ENCODE assay signal across 15 cellular contexts in the genomic region with DNA sequence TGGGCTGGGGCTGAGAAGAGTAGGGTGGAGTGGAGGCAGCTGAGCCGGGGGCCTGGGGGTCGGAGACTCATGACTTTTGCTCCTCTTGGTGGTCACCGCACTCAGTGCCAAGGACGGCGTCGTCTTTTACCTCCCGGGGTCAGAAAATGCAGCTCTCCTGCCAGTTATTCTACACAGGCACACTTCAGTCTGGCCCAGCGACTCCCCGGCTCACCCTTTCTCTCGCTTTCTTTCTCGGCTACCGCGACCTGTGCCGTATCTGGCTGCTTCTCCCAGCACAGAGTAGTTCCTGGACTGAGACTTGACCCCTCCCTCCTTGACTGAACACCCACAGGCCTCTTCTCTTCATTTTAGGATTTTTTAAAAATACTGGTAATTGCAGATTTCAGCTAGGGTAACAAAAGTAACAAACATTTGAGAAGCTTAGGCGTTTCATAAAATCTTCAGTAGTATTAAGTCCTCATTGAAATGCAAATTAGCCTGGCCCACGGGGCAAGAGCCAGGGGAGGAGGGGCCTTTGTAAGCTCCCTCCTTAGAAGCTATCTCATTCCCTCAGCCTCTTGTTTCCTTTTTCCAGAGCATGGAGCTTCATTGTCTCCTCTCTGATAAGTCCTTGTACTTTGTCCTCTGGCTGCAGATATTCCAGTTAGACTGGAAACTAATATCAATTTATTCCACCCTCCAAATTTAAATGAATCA. TPM values are rescaled to one million over a fixed set of nuclear protein-coding genes. Genes with fewer than 3 reads are reported as not detected.
DNase-seq lines count a peak whose midpoint lies in the region; ATAC-seq and TF ChIP-seq lines count a peak whose summit lies in the region.
"Had no signal": no experiment of that assay in that cellular context is flagged by ENCODE, and none has a peak within 500 bp of the region (broad histone marks: within the 10 kb centered on the region; RNA-seq: fewer than 3 reads in every experiment).

No MANE protein-coding gene starts in this region.

- WGBS in smooth muscle cell (ENCODE audit: low lambda C conversion rate), result 10% methylated on average over 16 of the region's 16 CpGs

- H3K9me3 ChIP-seq in A673 (ENCODE audit: low read depth, low read length, poor library complexity, severe bottlenecking) (no peaks in the 10 kb centered on the region), ES-I3 (ENCODE audit: control insufficient read depth, insufficient read depth, low read length) (no peaks in the 10 kb centered on the region), iPS-20b (ENCODE audit: insufficient read depth, low read depth, low read length) (no peaks in the 10 kb centered on the region), smooth muscle cell (replicated peaks; ENCODE audit: low read depth) (no peaks in the 10 kb centered on the region)

- BruUV-seq in A673 (replicated peaks; lab: Mats Ljungman, UMichigan), result no TSS peak

- no peak overlapping the region for H3K4me2 ChIP-seq in smooth muscle cell
- H3K4me2 ChIP-seq: BLaER1 had no signal

- H3K4me3 Mint-ChIP-seq in WTC11, result peak overlapping the region; percentile 82
- H3K4me3 Mint-ChIP-seq: activated CD8-positive, alpha-beta T cell treated with anti-CD3 and anti-CD28 coated beads, Interleukin-2, amount 10 ng/mL, durations not matched to agents 7 days and 5 days had no signal

- peaks cover 21% of the 10 kb centered on the region for H3K4me1 Mint-ChIP-seq in WTC11

- TF ChIP-seq CTCF in A673 (conservative IDR thresholded peaks at IDR 0.05; ENCODE audit: low read depth, low read length) (no peak), WTC11 (IDR thresholded peaks at IDR 0.05) (no peak), smooth muscle cell (IDR thresholded peaks at IDR 0.05; ENCODE audit: borderline replicate concordance, insufficient read depth, poor library complexity, severe bottlenecking) (no peak)

- H3K4me3 ChIP-seq in A673 (ENCODE audit: low read depth, low read length, poor library complexity, severe bottlenecking), result no peak overlapping the region
- peak overlapping the region; percentile 62 for H3K4me3 ChIP-seq in iPS-20b (ENCODE audit: low read length)
- no peak overlapping the region for H3K4me3 ChIP-seq in smooth muscle cell
- H3K4me3 ChIP-seq: BLaER1 had no signal

- intact Hi-C loops in A673 (cut with micrococcal nuclease; ENCODE audit: unreplicated experiment), result no loop called here

- peak; percentile 39 for DNase-seq in A673 (ENCODE audit: low spot score)
- DNase-seq in WTC11 (ENCODE audit: low spot score), result peak; percentile 16
- no peak for DNase-seq in smooth muscle cell (lab: John Stamatoyannopoulos, UW; ENCODE audit: unreplicated experiment)
- DNase-seq in stimulated activated CD4-positive, alpha-beta T cell treated with anti-CD3 and anti-CD28 coated beads, Interleukin-4, amount 100 ng/mL, for 4 hours, result no peak
- no peak for DNase-seq in SW 1271 (lab: John Stamatoyannopoulos, UW)
- DNase-seq: activated effector memory CD4-positive, alpha-beta T cell treated with anti-CD3 and anti-CD28 coated beads, Interleukin-2, amount 50 U/mL, for 16 hours; NCI-H2081; SHP77 had no signal

- H2AFZ ChIP-seq in smooth muscle cell (ENCODE audit: low read depth), result no peak overlapping the region

- CTCF ChIA-PET in A673 (lab: Charles Lee) (no interaction called here), WTC11 (lab: Charles Lee) (interaction anchor here (0.5 to 4.3 kb wide), 12 partner anchors 8 to 124 kb away, joined by 3 to 53 read pairs (median 8); no protein-coding TSS in a partner anchor)

- H3F3A ChIP-seq in smooth muscle cell (ENCODE audit: low read depth), result no peaks in the 10 kb centered on the region

- H3K27me3 ChIP-seq in A673 (replicated peaks; ENCODE audit: insufficient read depth, low read depth, low read length, poor library complexity) (peaks cover 83% of the 10 kb centered on the region), iPS-20b (ENCODE audit: insufficient read depth, low read length) (peaks cover 54% of the 10 kb centered on the region), smooth muscle cell (ENCODE audit: low read depth) (peaks cover 69% of the 10 kb centered on the region)
- H3K27me3 ChIP-seq: BLaER1 had no signal

- H3K9ac ChIP-seq in ES-I3 (ENCODE audit: low read depth, low read length) (peak overlapping the region; percentile 38; the same call in 1 of the 2 replicates), iPS-20b (ENCODE audit: low read depth, low read length) (no peak overlapping the region), smooth muscle cell (ENCODE audit: low read depth) (no peak overlapping the region)
- H3K9ac ChIP-seq: BLaER1 had no signal

- H3K27me3 Mint-ChIP-seq in WTC11 (ENCODE audit: low read depth), result peaks cover 56% of the 10 kb centered on the region

- H3K36me3 Mint-ChIP-seq in WTC11, result no peaks in the 10 kb centered on the region

- peak; percentile 11 for ATAC-seq in WTC11
- ATAC-seq in HG02571 (IDR thresholded peaks at IDR 0.05; ENCODE audit: unreplicated experiment), result no peak
- ATAC-seq: activated CD8-positive, alpha-beta T cell treated with anti-CD3 and anti-CD28 coated beads, Interleukin-2, amount 10 ng/mL, durations not matched to agents 7 days and 5 days had no signal

- POLR2A ChIA-PET in A673 (lab: Charles Lee; ENCODE audit: low non-redundant PET), result no interaction called here
- POLR2A ChIA-PET in WTC11 (lab: Charles Lee), result interaction anchor here (0.6 kb wide), 2 partner anchors 96 to 1295 kb away, joined by 3 read pairs; no protein-coding TSS in a partner anchor

- H3K36me3 ChIP-seq in A673 (ENCODE audit: insufficient read depth, low read length, poor library complexity, severe bottlenecking) (no peaks in the 10 kb centered on the region), ES-I3 (ENCODE audit: insufficient read depth, low read length) (no peaks in the 10 kb centered on the region), iPS-20b (ENCODE audit: insufficient read depth, low read depth, low read length) (no peaks in the 10 kb centered on the region), smooth muscle cell (ENCODE audit: low read depth) (no peaks in the 10 kb centered on the region)
- H3K36me3 ChIP-seq: BLaER1, brain microvascular endothelial cell had no signal

- H3K4me1 ChIP-seq in A673 (ENCODE audit: insufficient read depth, low read length, poor library complexity, severe bottlenecking) (no peaks in the 10 kb centered on the region), ES-I3 (ENCODE audit: insufficient read depth, low read length) (no peaks in the 10 kb centered on the region; the same call in 1 of the 2 replicates), iPS-20b (ENCODE audit: insufficient read depth, low read length) (peaks cover 4% of the 10 kb centered on the region; the same call in 1 of the 2 replicates), smooth muscle cell (ENCODE audit: low read depth) (peaks cover 4% of the 10 kb centered on the region)
- H3K4me1 ChIP-seq: BLaER1 had no signal

- H3K27ac Mint-ChIP-seq in WTC11, result no peak overlapping the region
- H3K27ac Mint-ChIP-seq: activated CD8-positive, alpha-beta T cell treated with anti-CD3 and anti-CD28 coated beads, Interleukin-2, amount 10 ng/mL, durations not matched to agents 7 days and 5 days had no signal

- no peaks in the 10 kb centered on the region for H4K20me1 ChIP-seq in smooth muscle cell (ENCODE audit: low read depth)
- H4K20me1 ChIP-seq: BLaER1 had no signal

- H3K27ac ChIP-seq in A673 (ENCODE audit: low read depth, low read length, poor library complexity, severe bottlenecking) (no peak overlapping the region), iPS-20b (ENCODE audit: low read length) (no peak overlapping the region), smooth muscle cell (ENCODE audit: low read depth) (no peak overlapping the region)
- H3K27ac ChIP-seq: BLaER1, brain microvascular endothelial cell had no signal

- no peaks in the 10 kb centered on the region for H3K9me3 Mint-ChIP-seq in WTC11

- no peaks in the 10 kb centered on the region for H3K79me2 ChIP-seq in smooth muscle cell (ENCODE audit: low read depth)

TF ChIP-seq in WTC11, 78 proteins besides CTCF, POLR2A, EP300 and RAD21:
- TF ChIP-seq ZNF138 (CRISPR knock-in tag; conservative IDR thresholded peaks at IDR 0.05) (no peak), SP1 (CRISPR knock-in tag; conservative IDR thresholded peaks at IDR 0.05) (no peak), GABPB1 (CRISPR knock-in tag; IDR thresholded peaks at IDR 0.05) (no peak), OVOL2 (CRISPR knock-in tag; IDR thresholded peaks at IDR 0.05; ENCODE audit: borderline replicate concordance) (no peak), E2F4 (CRISPR knock-in tag; IDR thresholded peaks at IDR 0.05; ENCODE audit: borderline replicate concordance, low read depth) (no peak)
- TF ChIP-seq, protein P1, sequence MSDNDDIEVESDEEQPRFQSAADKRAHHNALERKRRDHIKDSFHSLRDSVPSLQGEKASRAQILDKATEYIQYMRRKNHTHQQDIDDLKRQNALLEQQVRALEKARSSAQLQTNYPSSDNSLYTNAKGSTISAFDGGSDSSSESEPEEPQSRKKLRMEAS (CRISPR knock-in tag; IDR thresholded peaks at IDR 0.05), result no peak

RNA-seq across cellular contexts. Expression of gene PRLHR, which starts 1.1 kb away (rescaled TPM):
- total RNA-seq in A673 (2021) (not detected in 2 replicates), WTC11 (2021) (not detected in 3 replicates), smooth muscle cell (not detected in 2 replicates)
- not detected in 2 replicates for polyA plus RNA-seq in smooth muscle cell
- total RNA-seq: activated CD8-positive, alpha-beta T cell treated with anti-CD3 and anti-CD28 coated beads, Interleukin-2, amount 10 ng/mL, durations not matched to agents 7 days and 5 days; Daoy had no signal

Comparison
In these comparisons a context has a peak if more than half of its experiments do, and no peak if none do; other contexts are left out.
1. DNase-seq: peak in A673 (single experiment) and WTC11 (single experiment); none in smooth muscle cell (single experiment), stimulated activated CD4-positive, alpha-beta T cell treated with anti-CD3 and anti-CD28 coated beads, Interleukin-4, amount 100 ng/mL, for 4 hours (0 of 2) and SW 1271 (0 of 2).